11 cellular contexts compared by ENCODE assay signal in the genomic region with DNA sequence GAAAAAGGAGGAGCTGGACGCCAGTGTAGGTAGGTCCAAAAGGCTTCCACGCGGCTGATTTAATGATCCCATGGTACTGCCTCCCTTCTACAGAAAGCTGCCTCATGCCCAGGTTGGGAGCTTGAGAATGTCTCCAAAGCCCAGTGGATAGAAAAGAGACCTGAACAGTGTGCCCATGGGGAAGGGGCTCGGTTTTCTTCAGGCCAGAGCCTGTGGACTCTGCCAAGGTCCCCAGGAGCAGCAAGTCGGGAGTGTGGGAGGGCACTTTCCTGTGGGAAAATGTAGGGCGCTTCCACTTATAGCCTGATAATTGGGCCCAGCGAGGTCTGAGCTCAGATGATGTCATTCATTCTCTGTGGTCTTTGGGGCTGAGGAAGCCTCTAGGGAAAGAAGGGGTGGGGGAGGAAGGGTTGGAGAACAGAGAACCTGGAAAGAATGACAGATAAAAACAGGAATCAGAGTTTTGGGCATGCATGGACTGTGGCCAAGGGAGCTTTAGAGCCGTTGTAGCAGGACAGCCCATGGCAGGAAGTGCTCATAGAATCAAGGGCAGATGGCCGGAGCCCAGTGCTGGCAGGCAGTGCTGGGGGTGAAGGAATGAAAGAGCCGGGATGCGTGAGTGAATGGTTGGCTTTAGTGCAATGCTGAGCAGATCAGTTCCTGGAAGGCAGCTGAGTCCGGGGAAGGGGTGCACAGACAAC. TPM values are rescaled to one million over a fixed set of nuclear protein-coding genes. Genes with fewer than 3 reads are reported as not detected.
DNase-seq lines count a peak whose midpoint lies in the region; ATAC-seq, FAIRE-seq and TF ChIP-seq lines count a peak whose summit lies in the region.
"Had no signal": no experiment of that assay in that cellular context is flagged by ENCODE, and none has a peak within 500 bp of the region (broad histone marks: within the 10 kb centered on the region; RNA-seq: fewer than 3 reads in every experiment).

No MANE protein-coding gene starts in this region.

- DNase-seq in LHCN-M2 (ENCODE audit: low read depth): peak; percentile 21
- DNase-seq in cerebellar nuclear complex (lab: John Stamatoyannopoulos, UW): peak; percentile 11 to 50
- DNase-seq in islet precursor cell: peak; percentile 62
- DNase-seq in suprapubic skin (ENCODE audit: low spot score in 2 of 2): peak; percentile 55 to 70
- no peak for DNase-seq in stimulated activated naive B cell treated with anti-CD40 and anti-IgM and Interleukin-4, amounts not matched to agents 10 μg/mL and 1 μg/mL and 100 μg/mL, for 72 hours
- DNase-seq in NCI-H2227 (lab: John Stamatoyannopoulos, UW; ENCODE audit: unreplicated experiment): no peak
- DNase-seq in GM12892 (ENCODE audit: insufficient read length): no peak
- DNase-seq: activated naive CD4-positive, alpha-beta T cell treated with Interleukin-2 at 50 U/mL for 16 hours; stimulated activated naive CD8-positive, alpha-beta T cell treated with anti-CD3 and anti-CD28 coated beads, Interleukin-15, amount 100 ng/mL, for 72 hours; T-helper 1 cell had no signal

- no peak for TF ChIP-seq EP300 in suprapubic skin (IDR thresholded peaks at IDR 0.05)

- no peak overlapping the region for H3K4me3 ChIP-seq in suprapubic skin

- WGBS in suprapubic skin: 50% methylated on average over 12 of the region's 12 CpGs

- TF ChIP-seq POLR2A in suprapubic skin (IDR thresholded peaks at IDR 0.05): no peak
- TF ChIP-seq POLR2A in GM12892 (IDR thresholded peaks at IDR 0.05; ENCODE audit: low read depth, low read length): no peak

- H3K27ac ChIP-seq in suprapubic skin: peak overlapping the region; percentile 27

- H3K36me3 ChIP-seq in suprapubic skin: no peaks in the 10 kb centered on the region

- H3K9me3 Mint-ChIP-seq in stimulated activated naive B cell treated with anti-CD40 and anti-IgM and Interleukin-4, amounts not matched to agents 10 μg/mL and 1 μg/mL and 100 μg/mL, for 72 hours: peaks cover 0 to 3% of the 10 kb centered on the region in 2 donors
- H3K9me3 Mint-ChIP-seq: stimulated activated naive CD8-positive, alpha-beta T cell treated with anti-CD3 and anti-CD28 coated beads, Interleukin-15, amount 100 ng/mL, for 72 hours had no signal

- no peaks in the 10 kb centered on the region for H3K36me3 Mint-ChIP-seq in stimulated activated naive B cell treated with anti-CD40 and anti-IgM and Interleukin-4, amounts not matched to agents 10 μg/mL and 1 μg/mL and 100 μg/mL, for 72 hours

- no peaks in the 10 kb centered on the region for H3K9me3 ChIP-seq in suprapubic skin

- no peak for FAIRE-seq in GM12892 (lab: Jason Lieb, UNC)

- H3K27me3 Mint-ChIP-seq in stimulated activated naive B cell treated with anti-CD40 and anti-IgM and Interleukin-4, amounts not matched to agents 10 μg/mL and 1 μg/mL and 100 μg/mL, for 72 hours: peaks cover 0 to 30% of the 10 kb centered on the region in 2 donors

- no peak overlapping the region for H3K4me3 Mint-ChIP-seq in stimulated activated naive B cell treated with anti-CD40 and anti-IgM and Interleukin-4, amounts not matched to agents 10 μg/mL and 1 μg/mL and 100 μg/mL, for 72 hours
- H3K4me3 Mint-ChIP-seq: stimulated activated naive CD8-positive, alpha-beta T cell treated with anti-CD3 and anti-CD28 coated beads, Interleukin-15, amount 100 ng/mL, for 72 hours had no signal

- peaks cover 8% of the 10 kb centered on the region for H3K4me1 ChIP-seq in suprapubic skin

- no peaks in the 10 kb centered on the region for H3K4me1 Mint-ChIP-seq in stimulated activated naive B cell treated with anti-CD40 and anti-IgM and Interleukin-4, amounts not matched to agents 10 μg/mL and 1 μg/mL and 100 μg/mL, for 72 hours
- H3K4me1 Mint-ChIP-seq: stimulated activated naive CD8-positive, alpha-beta T cell treated with anti-CD3 and anti-CD28 coated beads, Interleukin-15, amount 100 ng/mL, for 72 hours had no signal

- H3K27me3 ChIP-seq in suprapubic skin: no peaks in the 10 kb centered on the region

- ATAC-seq in stimulated activated naive B cell treated with anti-CD40 and anti-IgM and Interleukin-4, amounts not matched to agents 10 μg/mL and 1 μg/mL and 100 μg/mL, for 72 hours (replicated peaks): no peak
- ATAC-seq in HG03378 (IDR thresholded peaks at IDR 0.05; ENCODE audit: unreplicated experiment): no peak
- ATAC-seq: stimulated activated naive CD8-positive, alpha-beta T cell treated with anti-CD3 and anti-CD28 coated beads, Interleukin-15, amount 100 ng/mL, for 72 hours had no signal

- TF ChIP-seq CTCF in suprapubic skin (IDR thresholded peaks at IDR 0.05): no peak

- H3K27ac Mint-ChIP-seq in stimulated activated naive B cell treated with anti-CD40 and anti-IgM and Interleukin-4, amounts not matched to agents 10 μg/mL and 1 μg/mL and 100 μg/mL, for 72 hours: no peak overlapping the region
- H3K27ac Mint-ChIP-seq: stimulated activated naive CD8-positive, alpha-beta T cell treated with anti-CD3 and anti-CD28 coated beads, Interleukin-15, amount 100 ng/mL, for 72 hours had no signal

RNA-seq across cellular contexts. Expression of gene SH3PXD2B, which starts 42.5 kb away (rescaled TPM):
- total RNA-seq in LHCN-M2 (2014; rRNA removed) (23.1 and 25.9 TPM in 2 replicates), suprapubic skin (10 to 100 TPM; 29.1 to 42.1 (median 31.3) TPM)
- 36.7 TPM for polyA plus RNA-seq in LHCN-M2 (2012)
- polyA plus RNA-seq in GM12892 (2012; ENCODE audit: missing spikeins): 0.95 TPM

Comparison
In these comparisons a context has a peak if more than half of its experiments do, and no peak if none do; other contexts are left out.
1. DNase-seq: peak in LHCN-M2 (single experiment), cerebellar nuclear complex (2 of 2), islet precursor cell (single experiment) and suprapubic skin (2 of 2); none in stimulated activated naive B cell treated with anti-CD40 and anti-IgM and Interleukin-4, amounts not matched to agents 10 μg/mL and 1 μg/mL and 100 μg/mL, for 72 hours (single experiment), NCI-H2227 (single experiment) and GM12892 (single experiment).